ENCODE assay signal across 18 cellular contexts in genomic region chr11:12643029-12643428, GRCh38.
"Had no signal": no experiment of that assay in that cellular context is flagged by ENCODE, and none has a peak within 500 bp of the region (broad histone marks: within the 10 kb centered on the region; RNA-seq: fewer than 3 reads in every experiment).

No MANE protein-coding gene starts in this region.

- H3K9me3 Mint-ChIP-seq: activated CD4-positive, alpha-beta memory T cell treated with anti-CD3 and anti-CD28 coated beads for 36 hours; activated T-cell treated with anti-CD3 and anti-CD28 coated beads, Interleukin-2, amount 50 U/mL, for 24 hours had no signal

- H3K36me3 Mint-ChIP-seq: activated CD4-positive, alpha-beta memory T cell treated with anti-CD3 and anti-CD28 coated beads for 36 hours; naive B cell had no signal

- ATAC-seq: stimulated activated naive CD8-positive, alpha-beta T cell treated with anti-CD3 and anti-CD28 coated beads, Interleukin-15, Interleukin-2, amounts not matched to agents 100 U/mL and 50 U/mL, for 24 hours had no signal

- H3K4me1 Mint-ChIP-seq: naive B cell had no signal

- H3K4me3 Mint-ChIP-seq: activated CD4-positive, alpha-beta memory T cell treated with anti-CD3 and anti-CD28 coated beads for 36 hours; activated T-cell treated with anti-CD3 and anti-CD28 coated beads, Interleukin-2, amount 50 U/mL, for 24 hours; naive B cell had no signal

- H3K9ac ChIP-seq: parathyroid adenoma had no signal

- H3K79me2 ChIP-seq: parathyroid adenoma had no signal

- H3K9me3 ChIP-seq: esophagus muscularis mucosa, neutrophil, transverse colon had no signal

- H3K4me1 ChIP-seq: esophagus muscularis mucosa, parathyroid adenoma, transverse colon had no signal

- H3K27me3 ChIP-seq: esophagus muscularis mucosa, neutrophil, transverse colon had no signal

- H3K4me3 ChIP-seq: esophagus muscularis mucosa, skin epidermis, transverse colon had no signal

- FAIRE-seq: colon, endometrium had no signal

- H3K36me3 ChIP-seq: esophagus muscularis mucosa, neutrophil, transverse colon had no signal

- H3K27ac ChIP-seq: esophagus muscularis mucosa, neutrophil, parathyroid adenoma, skin epidermis, transverse colon had no signal

- H3K27ac Mint-ChIP-seq: activated CD4-positive, alpha-beta memory T cell treated with anti-CD3 and anti-CD28 coated beads for 36 hours; naive B cell had no signal

- DNase-seq: activated CD4-positive, alpha-beta memory T cell treated with anti-CD3 and anti-CD28 coated beads for 36 hours; activated CD4-positive, alpha-beta T cell treated with anti-CD3 and anti-CD28 coated beads for 1 hour; activated naive CD4-positive, alpha-beta T cell treated with anti-CD3 and anti-CD28 coated beads, Interleukin-2, amount 50 U/mL, for 16 hours; activated T-cell treated with anti-CD3 and anti-CD28 coated beads, Interleukin-2, amount 50 U/mL, for 24 hours; foreskin fibroblast; glutamatergic neuron; naive B cell; retina; stimulated activated CD4-positive, alpha-beta T cell treated with anti-CD3 and anti-CD28 coated beads, Interleukin-4, amount 100 ng/mL, for 4 hours; stimulated activated CD8-positive, alpha-beta memory T cell treated with anti-CD3 and anti-CD28 coated beads, Interleukin-4, amount 100 ng/mL, for 48 hours; stimulated activated naive CD8-positive, alpha-beta T cell treated with anti-CD3 and anti-CD28 coated beads, Interleukin-15, Interleukin-2, amounts not matched to agents 100 U/mL and 50 U/mL, for 24 hours; transverse colon had no signal

- H2AFZ ChIP-seq: parathyroid adenoma had no signal
